In the genomic region with DNA sequence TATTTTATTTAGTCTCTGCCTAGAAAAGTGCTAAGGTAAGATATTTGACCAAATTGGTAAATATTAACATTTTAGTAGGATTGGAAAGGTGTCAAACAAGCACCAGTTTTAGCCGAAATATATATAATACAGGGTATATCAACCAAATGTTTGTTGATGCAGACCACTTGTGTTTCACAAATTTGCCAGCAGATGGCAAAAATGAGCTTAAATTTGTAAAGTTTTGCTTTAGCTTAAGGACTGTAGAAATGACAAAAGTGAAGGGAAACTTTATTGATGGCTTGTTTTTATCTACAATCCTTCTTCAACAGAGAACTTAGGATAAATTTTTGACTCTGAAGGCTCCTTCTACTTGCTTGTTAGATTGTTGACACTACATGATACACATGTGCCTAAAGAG, we compare ENCODE assay signal across 8 cellular contexts. TPM values are rescaled to one million over a fixed set of nuclear protein-coding genes. Genes with fewer than 3 reads are reported as not detected.
DNase-seq lines count a peak whose midpoint lies in the region; ATAC-seq and TF ChIP-seq lines count a peak whose summit lies in the region.

No MANE protein-coding gene starts in this region.

- TF ChIP-seq EP300 in neural cell (conservative IDR thresholded peaks at IDR 0.05; ENCODE audit: poor library complexity, severe bottlenecking) = no peak

- intact Hi-C loops in dorsolateral prefrontal cortex (cut with DNase I) = loop anchor here (2.0 to 10.0 kb wide), 4 partner anchors 611 to 885 kb away; partner anchors contain the start of gene ITGB8 (in 1 of the 2)

- H3K9me3 ChIP-seq in neural cell (ENCODE audit: low read length) = no peaks in the 10 kb centered on the region

- H3K4me2 ChIP-seq in neural cell (ENCODE audit: low read length) = no peak overlapping the region

- no peaks in the 10 kb centered on the region for H4K20me1 ChIP-seq in neural cell (ENCODE audit: insufficient read depth)

- H3K9me2 ChIP-seq in neural cell (ENCODE audit: insufficient read depth, low read length) = no peaks in the 10 kb centered on the region

- no peak overlapping the region for H3K4me3 ChIP-seq in Jurkat, Clone E6-1 (ENCODE audit: low read length)
- no peak overlapping the region for H3K4me3 ChIP-seq in dorsolateral prefrontal cortex
- no peak overlapping the region for H3K4me3 ChIP-seq in neural cell (ENCODE audit: low read length)

- no peaks in the 10 kb centered on the region for H3K36me3 ChIP-seq in neural cell (ENCODE audit: insufficient read depth, low read length)

- peak; percentile 1 for DNase-seq in NCI-H2029 (lab: John Stamatoyannopoulos, UW)
- no peak for DNase-seq in NCI-H2029 treated with DMSO at 0.1 percent for 48 hours (lab: John Stamatoyannopoulos, UW)
- DNase-seq in Jurkat, Clone E6-1 (ENCODE audit: low read depth, low spot score) = peak; percentile 45
- DNase-seq in SW480 (ENCODE audit: low spot score) = peak; percentile 43
- peak in 3 of 10 donors; percentile 6 to 41 (median 34) for DNase-seq in dorsolateral prefrontal cortex

- H3K9ac ChIP-seq in neural cell (ENCODE audit: low read length) = no peak overlapping the region

- TF ChIP-seq CTCF in dorsolateral prefrontal cortex (IDR thresholded peaks at IDR 0.05 in 54 of 56, conservative IDR thresholded peaks at IDR 0.05 in 2 of 56; ENCODE audit: low read depth in 1 of 56, partially characterized antibody in 56 of 56) = peak; percentile 48 to 83 (median 71)
- TF ChIP-seq CTCF in neural cell (IDR thresholded peaks at IDR 0.05; ENCODE audit: poor library complexity, severe bottlenecking) = peak; percentile 82

- no peaks in the 10 kb centered on the region for H3K79me2 ChIP-seq in neural cell (replicated peaks; ENCODE audit: insufficient read depth, low read length)

- no peak for ATAC-seq in GM18498 (IDR thresholded peaks at IDR 0.05; ENCODE audit: unreplicated experiment)
- no peak for ATAC-seq in HG03097 (IDR thresholded peaks at IDR 0.05; ENCODE audit: low FRiP score, unreplicated experiment)

- no peak overlapping the region for H3K27ac ChIP-seq in dorsolateral prefrontal cortex
- H3K27ac ChIP-seq in neural cell (ENCODE audit: low read length) = no peak overlapping the region

- no peak overlapping the region for H2AFZ ChIP-seq in neural cell (ENCODE audit: low read depth, low read length)

- H3F3A ChIP-seq in neural cell (ENCODE audit: insufficient read depth, low read length, poor library complexity, severe bottlenecking) = no peaks in the 10 kb centered on the region

- H3K27me3 ChIP-seq in dorsolateral prefrontal cortex (no peaks in the 10 kb centered on the region), neural cell (ENCODE audit: insufficient read depth, low read depth, low read length) (no peaks in the 10 kb centered on the region)

- TF ChIP-seq RAD21 in neural cell (conservative IDR thresholded peaks at IDR 0.05) = peak; percentile 83

TF ChIP-seq in neural cell, 6 proteins besides CTCF, POLR2A, EP300 and RAD21:
- no peak for TF ChIP-seq EZH2 (IDR thresholded peaks at IDR 0.05; ENCODE audit: borderline replicate concordance, insufficient read depth, low read length, poor library complexity, severe bottlenecking)
- TF ChIP-seq SMC3 (conservative IDR thresholded peaks at IDR 0.05; ENCODE audit: poor library complexity) = peak; percentile 93

RNA-seq across cellular contexts. Expression of gene POLR1F, which starts 4.8 kb away (rescaled TPM):
- polyA plus RNA-seq in Jurkat, Clone E6-1 (2012; ENCODE audit: insufficient read depth, insufficient read length) = 36.3 TPM
- total RNA-seq in dorsolateral prefrontal cortex = 10 to 100 TPM in 72 of 120 experiments, 1 to 10 TPM in 48; 6.3 to 17.2 (median 10.4) TPM
- polyA plus RNA-seq in neural cell = 8.7 and 11.9 TPM in 2 replicates
- 19.2 and 22.2 TPM in 2 replicates for polyA minus RNA-seq in neural cell

RNA-seq across cellular contexts. Expression of gene TMEM196, which starts 59.7 kb away (rescaled TPM):
- not detected for polyA plus RNA-seq in Jurkat, Clone E6-1 (2012; ENCODE audit: insufficient read depth, insufficient read length)
- total RNA-seq in dorsolateral prefrontal cortex = 10 to 100 TPM in 55 of 120 experiments, 1 to 10 TPM in 65; 2.4 to 18.4 (median 9.8) TPM
- polyA plus RNA-seq in neural cell = 30.3 and 35.7 TPM in 2 replicates
- 48.5 and 54.6 TPM in 2 replicates for polyA minus RNA-seq in neural cell
